ENCODE assay signal across 2 cellular contexts in the genomic region with DNA sequence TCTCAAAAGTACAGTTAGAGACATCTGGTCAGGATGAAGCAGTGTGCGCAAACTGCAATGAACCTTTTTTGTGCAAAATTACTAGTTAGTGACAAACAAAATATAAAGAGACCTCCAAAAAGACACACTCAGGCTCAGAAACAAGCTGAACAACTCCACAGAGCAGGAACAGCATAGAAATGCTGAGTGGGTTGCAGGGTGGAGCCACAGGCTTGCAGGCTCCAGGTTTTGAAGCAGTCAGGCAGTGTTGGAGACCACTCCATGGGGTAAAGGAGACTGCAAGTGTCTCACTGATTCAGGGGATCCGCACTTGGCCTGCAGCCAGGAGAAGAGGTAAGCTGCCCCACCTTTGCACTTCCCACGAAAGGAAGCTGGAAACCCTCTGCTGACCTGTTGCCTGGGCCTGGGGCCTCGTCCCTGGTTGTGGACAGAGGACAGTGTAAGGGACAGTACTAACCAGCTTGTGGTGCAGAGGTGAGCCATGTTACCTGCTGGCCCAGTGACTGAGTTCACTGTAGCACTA.
TF ChIP-seq lines count a peak whose summit lies in the region.

No MANE protein-coding gene starts in this region.

TF ChIP-seq in HepG2, 621 proteins besides CTCF, POLR2A, EP300 and RAD21:
- TF ChIP-seq FOXP1 (IDR thresholded peaks at IDR 0.05): no peak
- no peak for TF ChIP-seq FOXP1 (CRISPR knock-in tag; IDR thresholded peaks at IDR 0.05)
- no peak for TF ChIP-seq HDAC6 (IDR thresholded peaks at IDR 0.05; ENCODE audit: low read depth, low read length)
- TF ChIP-seq GMEB2 (CRISPR knock-in tag; IDR thresholded peaks at IDR 0.05; ENCODE audit: low read depth): no peak
- no peak for TF ChIP-seq SMARCC2 (IDR thresholded peaks at IDR 0.05)
- TF ChIP-seq ZNF646 (CRISPR knock-in tag; IDR thresholded peaks at IDR 0.05): no peak
- no peak for TF ChIP-seq ZNF138 (CRISPR knock-in tag; IDR thresholded peaks at IDR 0.05; ENCODE audit: low read depth)
- no peak for TF ChIP-seq ZFX (CRISPR knock-in tag; IDR thresholded peaks at IDR 0.05; ENCODE audit: low read depth)
- no peak for TF ChIP-seq ZNF674 (CRISPR knock-in tag; IDR thresholded peaks at IDR 0.05; ENCODE audit: low read depth)
- no peak for TF ChIP-seq ARID2 (CRISPR knock-in tag; IDR thresholded peaks at IDR 0.05; ENCODE audit: borderline replicate concordance)
- TF ChIP-seq MZF1 (CRISPR knock-in tag; IDR thresholded peaks at IDR 0.05; ENCODE audit: borderline replicate concordance): no peak
- TF ChIP-seq ZNF550 (CRISPR knock-in tag; IDR thresholded peaks at IDR 0.05; ENCODE audit: borderline replicate concordance): no peak
- no peak for TF ChIP-seq FOXJ3 (CRISPR knock-in tag; IDR thresholded peaks at IDR 0.05; ENCODE audit: borderline replicate concordance)
- TF ChIP-seq, protein P1, sequence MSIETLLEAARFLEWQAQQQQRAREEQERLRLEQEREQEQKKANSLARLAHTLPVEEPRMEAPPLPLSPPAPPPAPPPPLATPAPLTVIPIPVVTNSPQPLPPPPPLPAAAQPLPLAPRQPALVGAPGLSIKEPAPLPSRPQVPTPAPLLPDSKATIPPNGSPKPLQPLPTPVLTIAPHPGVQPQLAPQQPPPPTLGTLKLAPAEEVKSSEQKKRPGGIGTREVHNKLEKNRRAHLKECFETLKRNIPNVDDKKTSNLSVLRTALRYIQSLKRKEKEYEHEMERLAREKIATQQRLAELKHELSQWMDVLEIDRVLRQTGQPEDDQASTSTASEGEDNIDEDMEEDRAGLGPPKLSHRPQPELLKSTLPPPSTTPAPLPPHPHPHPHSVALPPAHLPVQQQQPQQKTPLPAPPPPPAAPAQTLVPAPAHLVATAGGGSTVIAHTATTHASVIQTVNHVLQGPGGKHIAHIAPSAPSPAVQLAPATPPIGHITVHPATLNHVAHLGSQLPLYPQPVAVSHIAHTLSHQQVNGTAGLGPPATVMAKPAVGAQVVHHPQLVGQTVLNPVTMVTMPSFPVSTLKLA (IDR thresholded peaks at IDR 0.05): no peak
TF ChIP-seq in HepG2: peak in this region for 0.

TF ChIP-seq in H1, 55 proteins besides CTCF, POLR2A, EP300 and RAD21:
- TF ChIP-seq KDM4A (IDR thresholded peaks at IDR 0.05; ENCODE audit: low read depth, low read length, severe bottlenecking) (no peak), BRCA1 (IDR thresholded peaks at IDR 0.05; ENCODE audit: low read depth, low read length) (no peak), CBX8 (IDR thresholded peaks at IDR 0.05; ENCODE audit: borderline replicate concordance, low read depth, low read length) (no peak), RNF2 (IDR thresholded peaks at IDR 0.05; ENCODE audit: borderline replicate concordance, low read depth, low read length, missing control alignments, poor library complexity, severe bottlenecking) (no peak), SP1 (IDR thresholded peaks at IDR 0.05; ENCODE audit: low read depth, low read length) (no peak), CREB1 (IDR thresholded peaks at IDR 0.05) (no peak), PHF8 (conservative IDR thresholded peaks at IDR 0.05; ENCODE audit: low read depth, low read length) (no peak), CTBP2 (IDR thresholded peaks at IDR 0.05; ENCODE audit: borderline replicate concordance, insufficient read depth, insufficient read length, low read length) (no peak), MAFK (IDR thresholded peaks at IDR 0.05; ENCODE audit: low read depth, low read length) (no peak), SUZ12 (IDR thresholded peaks at IDR 0.05; ENCODE audit: low read length) (no peak), SIRT6 (IDR thresholded peaks at IDR 0.05; ENCODE audit: low read length) (no peak), GTF2F1 (IDR thresholded peaks at IDR 0.05; ENCODE audit: borderline replicate concordance, low read depth, low read length) (no peak), RBBP5 (IDR thresholded peaks at IDR 0.05; ENCODE audit: borderline replicate concordance, low read depth, low read length) (no peak), TCF12 (IDR thresholded peaks at IDR 0.05; ENCODE audit: low read depth, low read length) (no peak), CHD1 (IDR thresholded peaks at IDR 0.05; ENCODE audit: low read depth, low read length) (no peak), POU5F1 (IDR thresholded peaks at IDR 0.05; ENCODE audit: low read depth, low read length) (no peak), GABPA (IDR thresholded peaks at IDR 0.05; ENCODE audit: borderline replicate concordance, insufficient read depth, low read length) (no peak), CHD2 (IDR thresholded peaks at IDR 0.05; ENCODE audit: low read length) (no peak)
